ENCODE assay signal across 7 cellular contexts in genomic region chr9:130171226-130172148, GRCh38. TPM values are rescaled to one million over a fixed set of nuclear protein-coding genes. Genes with fewer than 3 reads are reported as not detected.
DNase-seq lines count a peak whose midpoint lies in the region; ATAC-seq and TF ChIP-seq lines count a peak whose summit lies in the region.

No MANE protein-coding gene starts in this region.

- H3K4me1 Mint-ChIP-seq in activated naive CD8-positive, alpha-beta T cell treated with anti-CD3 and anti-CD28 coated beads for 36 hours = peaks cover 8% of the 10 kb centered on the region
- H3K4me1 Mint-ChIP-seq in stimulated activated memory B cell treated with anti-CD40 and anti-IgM and Interleukin-4, amounts not matched to agents 10 μg/mL and 1 μg/mL and 100 μg/mL, for 72 hours = peaks cover 7% of the 10 kb centered on the region

- peak overlapping the region; percentile 43 for H3K4me3 Mint-ChIP-seq in activated naive CD8-positive, alpha-beta T cell treated with anti-CD3 and anti-CD28 coated beads for 36 hours
- peak overlapping the region; percentile 39 for H3K4me3 Mint-ChIP-seq in stimulated activated memory B cell treated with anti-CD40 and anti-IgM and Interleukin-4, amounts not matched to agents 10 μg/mL and 1 μg/mL and 100 μg/mL, for 72 hours

- no peak overlapping the region for H3K27ac ChIP-seq in HL-60 (replicated peaks)

- H3K9me3 ChIP-seq in iPS-18c (ENCODE audit: control insufficient read depth, insufficient read depth, low read length) = no peaks in the 10 kb centered on the region

- H3K27me3 ChIP-seq in HL-60 (ENCODE audit: insufficient read depth, poor library complexity, severe bottlenecking) = peaks cover 30% of the 10 kb centered on the region

- H3K27ac Mint-ChIP-seq in activated naive CD8-positive, alpha-beta T cell treated with anti-CD3 and anti-CD28 coated beads for 36 hours = no peak overlapping the region
- no peak overlapping the region for H3K27ac Mint-ChIP-seq in stimulated activated memory B cell treated with anti-CD40 and anti-IgM and Interleukin-4, amounts not matched to agents 10 μg/mL and 1 μg/mL and 100 μg/mL, for 72 hours

- H3K27me3 Mint-ChIP-seq in activated naive CD8-positive, alpha-beta T cell treated with anti-CD3 and anti-CD28 coated beads for 36 hours = peaks cover 28% of the 10 kb centered on the region
- peaks cover 55% of the 10 kb centered on the region for H3K27me3 Mint-ChIP-seq in stimulated activated memory B cell treated with anti-CD40 and anti-IgM and Interleukin-4, amounts not matched to agents 10 μg/mL and 1 μg/mL and 100 μg/mL, for 72 hours

- H3K36me3 Mint-ChIP-seq in activated naive CD8-positive, alpha-beta T cell treated with anti-CD3 and anti-CD28 coated beads for 36 hours = no peaks in the 10 kb centered on the region
- no peaks in the 10 kb centered on the region for H3K36me3 Mint-ChIP-seq in stimulated activated memory B cell treated with anti-CD40 and anti-IgM and Interleukin-4, amounts not matched to agents 10 μg/mL and 1 μg/mL and 100 μg/mL, for 72 hours

- H3K4me3 ChIP-seq in HL-60 (replicated peaks; ENCODE audit: insufficient read depth, low read length) = peak overlapping the region; percentile 11
- peak overlapping the region; percentile 56 for H3K4me3 ChIP-seq in iPS-18c (ENCODE audit: insufficient read depth, low read depth, low read length)

- no peak for TF ChIP-seq CTCF in HL-60 (IDR thresholded peaks at IDR 0.05; ENCODE audit: insufficient read depth, low read length)

- DNase-seq in HL-60 (ENCODE audit: low read depth in 1 of 2, low spot score in 1 of 2) (no peak), SW480 (ENCODE audit: low spot score) (no peak)
- DNase-seq in activated naive CD8-positive, alpha-beta T cell treated with anti-CD3 and anti-CD28 coated beads for 36 hours = no peak

- no peaks in the 10 kb centered on the region for H3K9me3 Mint-ChIP-seq in activated naive CD8-positive, alpha-beta T cell treated with anti-CD3 and anti-CD28 coated beads for 36 hours
- no peaks in the 10 kb centered on the region for H3K9me3 Mint-ChIP-seq in stimulated activated memory B cell treated with anti-CD40 and anti-IgM and Interleukin-4, amounts not matched to agents 10 μg/mL and 1 μg/mL and 100 μg/mL, for 72 hours

- ATAC-seq in stimulated activated memory B cell treated with anti-CD40 and anti-IgM and Interleukin-4, amounts not matched to agents 10 μg/mL and 1 μg/mL and 100 μg/mL, for 72 hours = peak; percentile 13
- ATAC-seq in GM18867 (IDR thresholded peaks at IDR 0.05; ENCODE audit: unreplicated experiment) = no peak
- no peak for ATAC-seq in GM21825 (IDR thresholded peaks at IDR 0.05; ENCODE audit: unreplicated experiment)

RNA-seq across cellular contexts. Expression of gene NCS1, which starts 0.7 kb away (rescaled TPM):
- total RNA-seq in activated naive CD8-positive, alpha-beta T cell treated with anti-CD3 and anti-CD28 coated beads for 36 hours = 10 to 100 TPM; 10.5 to 11.9 TPM
